In genomic region chr20:24693466-24694156, GRCh38 we compare ENCODE assay signal across 20 cellular contexts.
DNase-seq lines count a peak whose midpoint lies in the region; ATAC-seq, FAIRE-seq and TF ChIP-seq lines count a peak whose summit lies in the region.
"Had no signal": no experiment of that assay in that cellular context is flagged by ENCODE, and none has a peak within 500 bp of the region (broad histone marks: within the 10 kb centered on the region; RNA-seq: fewer than 3 reads in every experiment).

No MANE protein-coding gene starts in this region.

- no peak overlapping the region for H3K4me3 ChIP-seq in Peyer's patch
- no peak overlapping the region for H3K4me3 ChIP-seq in kidney (ENCODE audit: low read length in 2 of 2)
- no peak overlapping the region for H3K4me3 ChIP-seq in MG63
- H3K4me3 ChIP-seq: esophagus muscularis mucosa, mucosa of descending colon, PC-9, prostate gland, suprapubic skin had no signal

- H3K9ac ChIP-seq in kidney (ENCODE audit: low read length in 2 of 2) = no peak overlapping the region

- in situ Hi-C loops in GM13976 (cut with MboI; ENCODE audit: low sequenced_read_pairs, unreplicated experiment) = no loop called here

- TF ChIP-seq POLR2A in Peyer's patch (IDR thresholded peaks at IDR 0.05) = no peak

- H3K4me1 ChIP-seq in Peyer's patch = no peaks in the 10 kb centered on the region
- peaks cover 0 to 21% of the 10 kb centered on the region in 2 donors for H3K4me1 ChIP-seq in kidney (ENCODE audit: control insufficient read depth in 1 of 2, insufficient read depth in 1 of 2, low read depth in 1 of 2, low read length in 2 of 2)
- H3K4me1 ChIP-seq: suprapubic skin had no signal

- intact Hi-C loops in kidney (cut with DNase I) (no loop called here), sciatic nerve (cut with DNase I) (no loop called here)

- no peak overlapping the region for H3K27ac ChIP-seq in Peyer's patch
- H3K27ac ChIP-seq in kidney (ENCODE audit: low read depth in 2 of 2, low read length in 2 of 2) = no peak overlapping the region
- H3K27ac ChIP-seq: esophagus muscularis mucosa, PC-9, prostate gland, suprapubic skin had no signal

- H3K36me3 ChIP-seq in Peyer's patch (no peaks in the 10 kb centered on the region), kidney (ENCODE audit: control insufficient read depth in 1 of 2, insufficient read depth in 2 of 2, low read length in 2 of 2) (no peaks in the 10 kb centered on the region), MG63 (no peaks in the 10 kb centered on the region)
- H3K36me3 ChIP-seq: esophagus muscularis mucosa, prostate gland, suprapubic skin had no signal

- DNase-seq in Ammon's horn (ENCODE audit: low spot score) (peak; percentile 1), Peyer's patch (peak; percentile 11 to 30 (median 25)), kidney (peak; percentile 54), sciatic nerve (ENCODE audit: low spot score) (peak; percentile 33), GM13976 (ENCODE audit: low spot score) (no peak), MG63 (no peak)
- DNase-seq: activated naive CD8-positive, alpha-beta T cell treated with anti-CD3 and anti-CD28 coated beads, Interleukin-2, amount 50 U/mL, for 24 hours; Calu3; foreskin melanocyte; mucosa of descending colon; NCI-H510A; PC-9 had no signal

- ATAC-seq in sciatic nerve = no peak
- ATAC-seq in HG03354 (IDR thresholded peaks at IDR 0.05; ENCODE audit: poor library complexity, severe bottlenecking, unreplicated experiment) = no peak
- ATAC-seq in GM19023 (IDR thresholded peaks at IDR 0.05; ENCODE audit: unreplicated experiment) = no peak
- ATAC-seq: activated naive CD8-positive, alpha-beta T cell treated with anti-CD3 and anti-CD28 coated beads, Interleukin-2, amount 50 U/mL, for 24 hours; mucosa of descending colon; stimulated activated memory B cell treated with anti-CD40 and anti-IgM and Interleukin-4, amounts not matched to agents 10 μg/mL and 1 μg/mL and 100 μg/mL, for 72 hours; T-cell had no signal

- H3K9me3 ChIP-seq in Peyer's patch (no peaks in the 10 kb centered on the region), kidney (ENCODE audit: control insufficient read depth in 1 of 2, low read length in 2 of 2) (no peaks in the 10 kb centered on the region), MG63 (no peaks in the 10 kb centered on the region)
- H3K9me3 ChIP-seq: esophagus muscularis mucosa, mucosa of descending colon, prostate gland, suprapubic skin had no signal

- FAIRE-seq in kidney (lab: Jason Lieb, UNC) = no peak
- FAIRE-seq: H1 had no signal

- H3K27me3 ChIP-seq in Peyer's patch = no peaks in the 10 kb centered on the region
- H3K27me3 ChIP-seq in MG63 = no peaks in the 10 kb centered on the region

- no peak for TF ChIP-seq CTCF in Peyer's patch (IDR thresholded peaks at IDR 0.05)
- TF ChIP-seq CTCF in kidney (IDR thresholded peaks at IDR 0.05; ENCODE audit: borderline replicate concordance, extremely low read depth, insufficient read depth) = no peak
- no peak for TF ChIP-seq CTCF in GM13976 (IDR thresholded peaks at IDR 0.05; ENCODE audit: borderline replicate concordance, control extremely low read depth, extremely low read depth, insufficient read depth, missing control alignments)

Comparison
In these comparisons a context has a peak if more than half of its experiments do, and no peak if none do; other contexts are left out.
1. DNase-seq: peak in Ammon's horn (single experiment), Peyer's patch (3 of 3), kidney (single experiment) and sciatic nerve (single experiment); none in GM13976 (single experiment) and MG63 (single experiment).